ENCODE assay signal across 8 cellular contexts in genomic region chr7:90403174-90404113, GRCh38. TPM values are rescaled to one million over a fixed set of nuclear protein-coding genes. Genes with fewer than 3 reads are reported as not detected.
A peak's percentile ranks its signal among the peaks of the same experiment; 100 is the strongest.
DNase-seq lines count a peak whose midpoint lies in the region; ATAC-seq, FAIRE-seq and TF ChIP-seq lines count a peak whose summit lies in the region.

Gene CLDN12, plus strand, starts transcription at chr7:90403461. Its CDS starts 9,216 bp downstream, at chr7:90412677.

- H3K9me3 ChIP-seq in DND-41 (ENCODE audit: insufficient read depth, low read length, severe bottlenecking): no peaks in the 10 kb centered on the region
- no peaks in the 10 kb centered on the region for H3K9me3 ChIP-seq in fibroblast of lung (ENCODE audit: control insufficient read depth, insufficient read depth, low read depth, low read length)

- H3K27me3 Mint-ChIP-seq in activated T-helper 1 cell treated with anti-CD3 and anti-CD28 coated beads, Interleukin-12 subunit alpha, Interleukin-12 subunit beta, Interleukin-2, Interleukin-4 antibody, amounts not matched to agents 30 ng/mL and 10 ng/mL and 1 ng/mL, durations not matched to agents 14 hours and 24 hours and 36 hours (ENCODE audit: insufficient read depth): peaks cover 10% of the 10 kb centered on the region
- no peaks in the 10 kb centered on the region for H3K27me3 Mint-ChIP-seq in naive B cell
- no peaks in the 10 kb centered on the region for H3K27me3 Mint-ChIP-seq in stimulated activated memory B cell treated with anti-CD40 and anti-IgM and Interleukin-4, amounts not matched to agents 10 μg/mL and 1 μg/mL and 100 μg/mL, for 72 hours

- H3K9me3 Mint-ChIP-seq in activated T-helper 1 cell treated with anti-CD3 and anti-CD28 coated beads, Interleukin-12 subunit alpha, Interleukin-12 subunit beta, Interleukin-2, Interleukin-4 antibody, amounts not matched to agents 30 ng/mL and 10 ng/mL and 1 ng/mL, durations not matched to agents 14 hours and 24 hours and 36 hours: peaks cover 8% of the 10 kb centered on the region
- peaks cover 4 to 22% (median 11%) of the 10 kb centered on the region in 7 donors for H3K9me3 Mint-ChIP-seq in naive B cell
- peaks cover 11% of the 10 kb centered on the region for H3K9me3 Mint-ChIP-seq in stimulated activated memory B cell treated with anti-CD40 and anti-IgM and Interleukin-4, amounts not matched to agents 10 μg/mL and 1 μg/mL and 100 μg/mL, for 72 hours

- H3K27me3 ChIP-seq in DND-41 (ENCODE audit: insufficient read depth, low read length, poor library complexity) (no peaks in the 10 kb centered on the region), KMS-11 (ENCODE audit: insufficient read depth, low read depth) (no peaks in the 10 kb centered on the region), fibroblast of lung (ENCODE audit: control insufficient read depth, insufficient read depth, low read length) (no peaks in the 10 kb centered on the region)

- H3K4me2 ChIP-seq in DND-41 (ENCODE audit: insufficient read depth, low read length) (peak within 1 kb of the TSS; percentile 90), KMS-11 (peak within 1 kb of the TSS; percentile 64), fibroblast of lung (ENCODE audit: extremely low read depth, insufficient read depth, low read length) (peak within 1 kb of the TSS; percentile 76)

- peak within 1 kb of the TSS; percentile 42 to 89 for H3K4me3 ChIP-seq in DND-41 (ENCODE audit: low read depth in 1 of 2, low read length in 2 of 2)
- H3K4me3 ChIP-seq in KMS-11 (IDR thresholded peaks at IDR 0.05; ENCODE audit: insufficient read depth, low read depth, low read length): peak within 1 kb of the TSS; percentile 31
- H3K4me3 ChIP-seq in fibroblast of lung (replicated peaks in 1 of 4; ENCODE audit: control extremely low read depth in 1 of 4, insufficient read depth in 1 of 4, low read depth in 3 of 4, low read length in 4 of 4): peak within 1 kb of the TSS; percentile 74 to 90 (median 85)

- H3K36me3 ChIP-seq in DND-41 (ENCODE audit: insufficient read depth, low read length) (peaks cover 17% of the 10 kb centered on the region; the same call in 1 of the 2 replicates), KMS-11 (ENCODE audit: insufficient read depth) (no peaks in the 10 kb centered on the region), fibroblast of lung (ENCODE audit: control insufficient read depth, insufficient read depth, low read length) (peaks cover 1% of the 10 kb centered on the region)

- H2AFZ ChIP-seq in DND-41 (ENCODE audit: low read depth, low read length): peak within 1 kb of the TSS; percentile 93
- peak within 1 kb of the TSS; percentile 71 for H2AFZ ChIP-seq in KMS-11 (ENCODE audit: low read depth)
- H2AFZ ChIP-seq in fibroblast of lung (ENCODE audit: low read length): peak within 1 kb of the TSS; percentile 85

- intact Hi-C loops in activated T-helper 1 cell treated with anti-CD3 and anti-CD28 coated beads, Interleukin-12 subunit alpha, Interleukin-12 subunit beta, Interleukin-2, Interleukin-4 antibody, amounts not matched to agents 30 ng/mL and 10 ng/mL and 1 ng/mL, durations not matched to agents 14 hours and 24 hours and 36 hours (cut with micrococcal nuclease): loop anchor here (1.0 to 2.0 kb wide), 3 partner anchors 22 to 159 kb away; partner anchors contain the start of genes CFAP69 and GTPBP10

- peaks cover 10% of the 10 kb centered on the region for H3K36me3 Mint-ChIP-seq in activated T-helper 1 cell treated with anti-CD3 and anti-CD28 coated beads, Interleukin-12 subunit alpha, Interleukin-12 subunit beta, Interleukin-2, Interleukin-4 antibody, amounts not matched to agents 30 ng/mL and 10 ng/mL and 1 ng/mL, durations not matched to agents 14 hours and 24 hours and 36 hours (ENCODE audit: low read depth)
- peaks cover under 1 to 2% of the 10 kb centered on the region in 2 donors for H3K36me3 Mint-ChIP-seq in naive B cell
- peaks cover 14% of the 10 kb centered on the region for H3K36me3 Mint-ChIP-seq in stimulated activated memory B cell treated with anti-CD40 and anti-IgM and Interleukin-4, amounts not matched to agents 10 μg/mL and 1 μg/mL and 100 μg/mL, for 72 hours

- H4K20me1 ChIP-seq in DND-41 (ENCODE audit: insufficient read depth, low read length) (no peaks in the 10 kb centered on the region), KMS-11 (ENCODE audit: insufficient read depth) (no peaks in the 10 kb centered on the region), fibroblast of lung (ENCODE audit: control insufficient read depth, extremely low read depth, insufficient read depth, low read length) (no peaks in the 10 kb centered on the region)

- TF ChIP-seq CTCF in DND-41 (IDR thresholded peaks at IDR 0.05; ENCODE audit: borderline replicate concordance, extremely low read depth, low read length, poor library complexity, severe bottlenecking): no peak
- TF ChIP-seq CTCF in KMS-11 (conservative IDR thresholded peaks at IDR 0.05; ENCODE audit: low read depth, low read length): no peak
- TF ChIP-seq CTCF in fibroblast of lung (conservative IDR thresholded peaks at IDR 0.05 in 1 of 2, IDR thresholded peaks at IDR 0.05 in 1 of 2; ENCODE audit: low read depth in 1 of 2, low read length in 2 of 2): no peak

- H3K4me1 Mint-ChIP-seq in activated T-helper 1 cell treated with anti-CD3 and anti-CD28 coated beads, Interleukin-12 subunit alpha, Interleukin-12 subunit beta, Interleukin-2, Interleukin-4 antibody, amounts not matched to agents 30 ng/mL and 10 ng/mL and 1 ng/mL, durations not matched to agents 14 hours and 24 hours and 36 hours (ENCODE audit: low read depth): peaks cover 28% of the 10 kb centered on the region
- peaks cover 0 to 14% (median 12%) of the 10 kb centered on the region in 3 donors for H3K4me1 Mint-ChIP-seq in naive B cell
- no peaks in the 10 kb centered on the region for H3K4me1 Mint-ChIP-seq in stimulated activated memory B cell treated with anti-CD40 and anti-IgM and Interleukin-4, amounts not matched to agents 10 μg/mL and 1 μg/mL and 100 μg/mL, for 72 hours

- H3K79me2 ChIP-seq in DND-41 (ENCODE audit: insufficient read depth, low read length): no peaks in the 10 kb centered on the region; the same call in 1 of the 2 replicates
- H3K79me2 ChIP-seq in KMS-11 (ENCODE audit: insufficient read depth, low read depth): no peaks in the 10 kb centered on the region
- H3K79me2 ChIP-seq in fibroblast of lung (ENCODE audit: control insufficient read depth, insufficient read depth, low read length): peaks cover 32% of the 10 kb centered on the region

- peak; percentile 85 for DNase-seq in DND-41
- peak; percentile 98 for DNase-seq in RCC 7860 (ENCODE audit: low spot score)
- DNase-seq in activated T-helper 1 cell treated with anti-CD3 and anti-CD28 coated beads, Interleukin-12 subunit alpha, Interleukin-12 subunit beta, Interleukin-2, Interleukin-4 antibody, amounts not matched to agents 30 ng/mL and 10 ng/mL and 1 ng/mL, durations not matched to agents 14 hours and 24 hours and 36 hours (ENCODE audit: low spot score): peak; percentile 75
- DNase-seq in fibroblast of lung (ENCODE audit: low read depth in 2 of 2): peak; percentile 98 to 99
- peak; percentile 85 for DNase-seq in naive B cell

- H3K9ac ChIP-seq in DND-41 (ENCODE audit: low read depth, low read length) (peak within 1 kb of the TSS; percentile 63), KMS-11 (peak within 1 kb of the TSS; percentile 17; the same call in 1 of the 2 replicates), fibroblast of lung (ENCODE audit: insufficient read depth, low read length) (peak within 1 kb of the TSS; percentile 90)

- peak; percentile 91 for FAIRE-seq in RCC 7860 (lab: Jason Lieb, UNC)

- H3K27ac ChIP-seq in DND-41 (ENCODE audit: low read length) (peak within 1 kb of the TSS; percentile 81), KMS-11 (peak within 1 kb of the TSS; percentile 17; the same call in 1 of the 2 replicates), fibroblast of lung (ENCODE audit: insufficient read depth, low read length) (peak within 1 kb of the TSS; percentile 98)

- peak within 1 kb of the TSS; percentile 88 for H3K4me3 Mint-ChIP-seq in activated T-helper 1 cell treated with anti-CD3 and anti-CD28 coated beads, Interleukin-12 subunit alpha, Interleukin-12 subunit beta, Interleukin-2, Interleukin-4 antibody, amounts not matched to agents 30 ng/mL and 10 ng/mL and 1 ng/mL, durations not matched to agents 14 hours and 24 hours and 36 hours
- H3K4me3 Mint-ChIP-seq in naive B cell: peak within 1 kb of the TSS; percentile 88 to 97 (median 96)
- H3K4me3 Mint-ChIP-seq in stimulated activated memory B cell treated with anti-CD40 and anti-IgM and Interleukin-4, amounts not matched to agents 10 μg/mL and 1 μg/mL and 100 μg/mL, for 72 hours: peak within 1 kb of the TSS; percentile 92

- H3K4me1 ChIP-seq in DND-41 (ENCODE audit: insufficient read depth, low read length) (peaks cover 22% of the 10 kb centered on the region), KMS-11 (ENCODE audit: low read depth, poor library complexity, severe bottlenecking) (peaks cover 15% of the 10 kb centered on the region), fibroblast of lung (ENCODE audit: control insufficient read depth, extremely low read depth, insufficient read depth, low read length) (no peaks in the 10 kb centered on the region)

- peak; percentile 99 for ATAC-seq in DND-41 (ENCODE audit: insufficient read depth, low read depth)
- peak; percentile 94 for ATAC-seq in GM21786 (IDR thresholded peaks at IDR 0.05; ENCODE audit: unreplicated experiment)
- peak; percentile 94 to 97 for ATAC-seq in naive B cell (ENCODE audit: low read depth in 2 of 2)
- peak; percentile 98 for ATAC-seq in stimulated activated memory B cell treated with anti-CD40 and anti-IgM and Interleukin-4, amounts not matched to agents 10 μg/mL and 1 μg/mL and 100 μg/mL, for 72 hours

- H3K27ac Mint-ChIP-seq in activated T-helper 1 cell treated with anti-CD3 and anti-CD28 coated beads, Interleukin-12 subunit alpha, Interleukin-12 subunit beta, Interleukin-2, Interleukin-4 antibody, amounts not matched to agents 30 ng/mL and 10 ng/mL and 1 ng/mL, durations not matched to agents 14 hours and 24 hours and 36 hours: peak within 1 kb of the TSS; percentile 86
- peak within 1 kb of the TSS; percentile 97 to 99 (median 98) for H3K27ac Mint-ChIP-seq in naive B cell
- peak within 1 kb of the TSS; percentile 90 for H3K27ac Mint-ChIP-seq in stimulated activated memory B cell treated with anti-CD40 and anti-IgM and Interleukin-4, amounts not matched to agents 10 μg/mL and 1 μg/mL and 100 μg/mL, for 72 hours

RNA-seq across cellular contexts. Expression of gene CLDN12, which starts in this region (rescaled TPM):
- total RNA-seq in activated T-helper 1 cell treated with anti-CD3 and anti-CD28 coated beads, Interleukin-12 subunit alpha, Interleukin-12 subunit beta, Interleukin-2, Interleukin-4 antibody, amounts not matched to agents 30 ng/mL and 10 ng/mL and 1 ng/mL, durations not matched to agents 14 hours and 24 hours and 36 hours: 4.4 and 6.2 TPM in 2 replicates
- 28.5 and 44.8 TPM in 2 replicates for total RNA-seq in fibroblast of lung
- polyA plus RNA-seq in fibroblast of lung (41.5 and 41.8 TPM in 2 replicates), naive B cell (ENCODE audit: low read depth in 6 of 6) (1 to 10 TPM in 1 of 6 donors, under 1 TPM in 4, not detected in 1; 0.35 to 1.5 (median 0.60) TPM)
- 15.0 and 20.3 TPM in 2 replicates for polyA plus RNA-seq in fibroblast of lung (2012)
- 114 and 126 TPM in 2 replicates for polyA minus RNA-seq in fibroblast of lung (ENCODE audit: low replicate concordance)

Comparison
In these comparisons a context has a peak if more than half of its experiments do, and no peak if none do; other contexts are left out.
1. Peak in every context shown above with its lines: DNase-seq, ATAC-seq, H3K4me3 ChIP-seq and H3K27ac ChIP-seq.
2. RNA of gene CLDN12 (polyA plus RNA-seq): 15.0 to 41.8 TPM in fibroblast of lung; 0.35 to 1.5 TPM in naive B cell; every median in the first group is over 4 times any median in the second.
3. H3K27ac ChIP-seq: peak in every context shown above with its lines; median percentile 98 in fibroblast of lung; 81 in DND-41; 17 in KMS-11.
4. H3K4me3 ChIP-seq: peak in every context shown above with its lines; median percentile 85 in fibroblast of lung; 66 in DND-41; 31 in KMS-11.
5. H3K9ac ChIP-seq: peak in every context shown above with its lines; median percentile 90 in fibroblast of lung; 63 in DND-41; 17 in KMS-11.